8 cellular contexts compared by ENCODE assay signal in genomic region chr19:34999498-35000337, GRCh38. TPM values are rescaled to one million over a fixed set of nuclear protein-coding genes. Genes with fewer than 3 reads are reported as not detected.
DNase-seq lines count a peak whose midpoint lies in the region; ATAC-seq, FAIRE-seq and TF ChIP-seq lines count a peak whose summit lies in the region.

TSS of gene GRAMD1A (plus strand) at chr19:35000323. CDS start at chr19:35000479, 156 bp downstream.

- DNase-seq in GM12891 (ENCODE audit: insufficient read length, low spot score) (peak; percentile 87), NCI-H226 (peak; percentile 83), cerebellum (ENCODE audit: low spot score) (peak; percentile 93), kidney tubule cell (ENCODE audit: low spot score) (peak; percentile 91)
- DNase-seq in activated CD4-positive, CD25-positive, alpha-beta regulatory T cell treated with anti-CD3 and anti-CD28 coated beads, Interleukin-2, amount 50 U/mL, for 72 hours, result peak; percentile 82
- DNase-seq in stimulated activated CD4-positive, alpha-beta T cell treated with anti-CD3 and anti-CD28 coated beads, Interleukin-1b, Interleukin-23, amount 100 ng/mL, for 1 hour (ENCODE audit: low read depth in 2 of 2), result peak; percentile 37 to 70

- ATAC-seq in HG02973 (IDR thresholded peaks at IDR 0.05; ENCODE audit: unreplicated experiment), result peak; percentile 53
- no peak for ATAC-seq in GM21367 (IDR thresholded peaks at IDR 0.05; ENCODE audit: unreplicated experiment)

- peak; percentile 82 for FAIRE-seq in GM12891 (lab: Jason Lieb, UNC)

- no peak for TF ChIP-seq POLR2A in GM12891 (IDR thresholded peaks at IDR 0.05; ENCODE audit: low read depth, low read length)

TF ChIP-seq in GM12891, 5 proteins besides CTCF, POLR2A, EP300 and RAD21:
- TF ChIP-seq POLR2AphosphoS5 (IDR thresholded peaks at IDR 0.05; ENCODE audit: low read depth, low read length) (no peak; the same call in 1 of the 2 replicates), TAF1 (IDR thresholded peaks at IDR 0.05; ENCODE audit: low read depth, low read length) (peak; percentile 38; the same call in 1 of the 2 replicates)

RNA-seq across cellular contexts. Expression of gene GRAMD1A, which starts in this region (rescaled TPM):
- polyA plus RNA-seq in GM12891 (2012; ENCODE audit: low read depth, missing spikeins), result 58.2 TPM
- 50.0 TPM for total RNA-seq in cerebellum
